Comparison of ENCODE assay signal across 1 cellular context in genomic region chr11:65500262-65501004, GRCh38.
TF ChIP-seq lines count a peak whose summit lies in the region.

No MANE protein-coding gene starts in this region.

TF ChIP-seq in K562, 482 proteins besides CTCF, POLR2A, EP300 and RAD21 (continued from another document and continues in another):
- peak; percentile 83; the same call in 1 of the 2 replicates for TF ChIP-seq REST (CRISPR knock-in tag; IDR thresholded peaks at IDR 0.05; ENCODE audit: low read depth)
- TF ChIP-seq, protein P1, sequence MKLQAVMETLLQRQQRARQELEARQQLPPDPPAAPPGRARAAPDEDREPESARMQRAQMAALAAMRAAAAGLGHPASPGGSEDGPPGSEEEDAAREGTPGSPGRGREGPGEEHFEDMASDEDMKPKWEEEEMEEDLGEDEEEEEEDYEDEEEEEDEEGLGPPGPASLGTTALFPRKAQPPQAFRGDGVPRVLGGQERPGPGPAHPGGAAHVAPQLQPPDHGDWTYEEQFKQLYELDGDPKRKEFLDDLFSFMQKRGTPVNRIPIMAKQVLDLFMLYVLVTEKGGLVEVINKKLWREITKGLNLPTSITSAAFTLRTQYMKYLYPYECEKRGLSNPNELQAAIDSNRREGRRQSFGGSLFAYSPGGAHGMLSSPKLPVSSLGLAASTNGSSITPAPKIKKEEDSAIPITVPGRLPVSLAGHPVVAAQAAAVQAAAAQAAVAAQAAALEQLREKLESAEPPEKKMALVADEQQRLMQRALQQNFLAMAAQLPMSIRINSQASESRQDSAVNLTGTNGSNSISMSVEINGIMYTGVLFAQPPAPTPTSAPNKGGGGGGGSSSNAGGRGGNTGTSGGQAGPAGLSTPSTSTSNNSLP (IDR thresholded peaks at IDR 0.05; ENCODE audit: borderline replicate concordance, low read depth, low read length): no peak
- 0 out of 2 replicates have a peak, but pooled peaks have one; percentile 36 for TF ChIP-seq STAG1 (CRISPR knock-in tag; IDR thresholded peaks at IDR 0.05; ENCODE audit: borderline replicate concordance)
- no peak for TF ChIP-seq POLR2H (tag; IDR thresholded peaks at IDR 0.05; ENCODE audit: low read depth)
- TF ChIP-seq NR2F6 (CRISPR knock-in tag; IDR thresholded peaks at IDR 0.05): peak; percentile 66; the same call in 1 of the 2 replicates
- no peak for TF ChIP-seq KDM2B (CRISPR knock-in tag; IDR thresholded peaks at IDR 0.05)
- TF ChIP-seq HINFP (tag; conservative IDR thresholded peaks at IDR 0.05; ENCODE audit: low read depth): no peak
- 0 out of 2 replicates have a peak, but pooled peaks have one; percentile 64 for TF ChIP-seq ETV5 (CRISPR knock-in tag; IDR thresholded peaks at IDR 0.05; ENCODE audit: low read depth)
- peak; percentile 100 for TF ChIP-seq LARP7 (IDR thresholded peaks at IDR 0.05)
- 0 out of 2 replicates have a peak, but pooled peaks have one; percentile 20 for TF ChIP-seq ZNF644 (tag; IDR thresholded peaks at IDR 0.05; ENCODE audit: low read depth)
- no peak for TF ChIP-seq TAL1 (IDR thresholded peaks at IDR 0.05)
- peak; percentile 5; the same call in 1 of the 2 replicates for TF ChIP-seq ZNF780A (CRISPR knock-in tag; IDR thresholded peaks at IDR 0.05)
- 0 out of 2 replicates have a peak, but pooled peaks have one; percentile 47 for TF ChIP-seq ZNF324 (CRISPR knock-in tag; IDR thresholded peaks at IDR 0.05)
- no peak for TF ChIP-seq RB1 (IDR thresholded peaks at IDR 0.05; ENCODE audit: low read depth)
- TF ChIP-seq SREBF1 (IDR thresholded peaks at IDR 0.05; ENCODE audit: borderline replicate concordance, low read depth, low read length): no peak
- 0 out of 2 replicates have a peak, but pooled peaks have one; percentile 77 for TF ChIP-seq TGIF2 (CRISPR knock-in tag; IDR thresholded peaks at IDR 0.05)
- TF ChIP-seq ATF6 (CRISPR knock-in tag; IDR thresholded peaks at IDR 0.05): no peak
- TF ChIP-seq SETDB1 (IDR thresholded peaks at IDR 0.05; ENCODE audit: low read length): no peak
- peak; percentile 99 for TF ChIP-seq SUPT5H (IDR thresholded peaks at IDR 0.05)
- TF ChIP-seq SIN3A (IDR thresholded peaks at IDR 0.05; ENCODE audit: borderline replicate concordance in 2 of 2, control insufficient read depth in 1 of 2, low read depth in 2 of 2, low read length in 2 of 2): no peak; a peak in 1 of 4 replicates
- no peak for TF ChIP-seq GATAD2A (IDR thresholded peaks at IDR 0.05)
- TF ChIP-seq ARID1B (IDR thresholded peaks at IDR 0.05): no peak
- TF ChIP-seq TEAD1 (CRISPR knock-in tag; IDR thresholded peaks at IDR 0.05): peak in 1 of 2 experiments; percentile 73; a peak in 2 of 4 replicates
- TF ChIP-seq ZNF764 (CRISPR knock-in tag; IDR thresholded peaks at IDR 0.05; ENCODE audit: low read depth): 0 out of 2 replicates have a peak, but pooled peaks have one; percentile 37
- TF ChIP-seq ZNF830 (CRISPR knock-in tag; IDR thresholded peaks at IDR 0.05): peak; percentile 87; the same call in 1 of the 2 replicates
- no peak for TF ChIP-seq ZNF12 (CRISPR knock-in tag; IDR thresholded peaks at IDR 0.05)
- TF ChIP-seq SLC30A9 (CRISPR knock-in tag; IDR thresholded peaks at IDR 0.05): no peak
- peak; percentile 71; the same call in 1 of the 2 replicates for TF ChIP-seq LCOR (CRISPR knock-in tag; IDR thresholded peaks at IDR 0.05)
- TF ChIP-seq SMARCC2 (IDR thresholded peaks at IDR 0.05; ENCODE audit: low read depth): no peak
- TF ChIP-seq HMG20A (CRISPR knock-in tag; conservative IDR thresholded peaks at IDR 0.05): no peak
- TF ChIP-seq ZNF140 (CRISPR knock-in tag; IDR thresholded peaks at IDR 0.05): no peak
- TF ChIP-seq, protein P2, sequence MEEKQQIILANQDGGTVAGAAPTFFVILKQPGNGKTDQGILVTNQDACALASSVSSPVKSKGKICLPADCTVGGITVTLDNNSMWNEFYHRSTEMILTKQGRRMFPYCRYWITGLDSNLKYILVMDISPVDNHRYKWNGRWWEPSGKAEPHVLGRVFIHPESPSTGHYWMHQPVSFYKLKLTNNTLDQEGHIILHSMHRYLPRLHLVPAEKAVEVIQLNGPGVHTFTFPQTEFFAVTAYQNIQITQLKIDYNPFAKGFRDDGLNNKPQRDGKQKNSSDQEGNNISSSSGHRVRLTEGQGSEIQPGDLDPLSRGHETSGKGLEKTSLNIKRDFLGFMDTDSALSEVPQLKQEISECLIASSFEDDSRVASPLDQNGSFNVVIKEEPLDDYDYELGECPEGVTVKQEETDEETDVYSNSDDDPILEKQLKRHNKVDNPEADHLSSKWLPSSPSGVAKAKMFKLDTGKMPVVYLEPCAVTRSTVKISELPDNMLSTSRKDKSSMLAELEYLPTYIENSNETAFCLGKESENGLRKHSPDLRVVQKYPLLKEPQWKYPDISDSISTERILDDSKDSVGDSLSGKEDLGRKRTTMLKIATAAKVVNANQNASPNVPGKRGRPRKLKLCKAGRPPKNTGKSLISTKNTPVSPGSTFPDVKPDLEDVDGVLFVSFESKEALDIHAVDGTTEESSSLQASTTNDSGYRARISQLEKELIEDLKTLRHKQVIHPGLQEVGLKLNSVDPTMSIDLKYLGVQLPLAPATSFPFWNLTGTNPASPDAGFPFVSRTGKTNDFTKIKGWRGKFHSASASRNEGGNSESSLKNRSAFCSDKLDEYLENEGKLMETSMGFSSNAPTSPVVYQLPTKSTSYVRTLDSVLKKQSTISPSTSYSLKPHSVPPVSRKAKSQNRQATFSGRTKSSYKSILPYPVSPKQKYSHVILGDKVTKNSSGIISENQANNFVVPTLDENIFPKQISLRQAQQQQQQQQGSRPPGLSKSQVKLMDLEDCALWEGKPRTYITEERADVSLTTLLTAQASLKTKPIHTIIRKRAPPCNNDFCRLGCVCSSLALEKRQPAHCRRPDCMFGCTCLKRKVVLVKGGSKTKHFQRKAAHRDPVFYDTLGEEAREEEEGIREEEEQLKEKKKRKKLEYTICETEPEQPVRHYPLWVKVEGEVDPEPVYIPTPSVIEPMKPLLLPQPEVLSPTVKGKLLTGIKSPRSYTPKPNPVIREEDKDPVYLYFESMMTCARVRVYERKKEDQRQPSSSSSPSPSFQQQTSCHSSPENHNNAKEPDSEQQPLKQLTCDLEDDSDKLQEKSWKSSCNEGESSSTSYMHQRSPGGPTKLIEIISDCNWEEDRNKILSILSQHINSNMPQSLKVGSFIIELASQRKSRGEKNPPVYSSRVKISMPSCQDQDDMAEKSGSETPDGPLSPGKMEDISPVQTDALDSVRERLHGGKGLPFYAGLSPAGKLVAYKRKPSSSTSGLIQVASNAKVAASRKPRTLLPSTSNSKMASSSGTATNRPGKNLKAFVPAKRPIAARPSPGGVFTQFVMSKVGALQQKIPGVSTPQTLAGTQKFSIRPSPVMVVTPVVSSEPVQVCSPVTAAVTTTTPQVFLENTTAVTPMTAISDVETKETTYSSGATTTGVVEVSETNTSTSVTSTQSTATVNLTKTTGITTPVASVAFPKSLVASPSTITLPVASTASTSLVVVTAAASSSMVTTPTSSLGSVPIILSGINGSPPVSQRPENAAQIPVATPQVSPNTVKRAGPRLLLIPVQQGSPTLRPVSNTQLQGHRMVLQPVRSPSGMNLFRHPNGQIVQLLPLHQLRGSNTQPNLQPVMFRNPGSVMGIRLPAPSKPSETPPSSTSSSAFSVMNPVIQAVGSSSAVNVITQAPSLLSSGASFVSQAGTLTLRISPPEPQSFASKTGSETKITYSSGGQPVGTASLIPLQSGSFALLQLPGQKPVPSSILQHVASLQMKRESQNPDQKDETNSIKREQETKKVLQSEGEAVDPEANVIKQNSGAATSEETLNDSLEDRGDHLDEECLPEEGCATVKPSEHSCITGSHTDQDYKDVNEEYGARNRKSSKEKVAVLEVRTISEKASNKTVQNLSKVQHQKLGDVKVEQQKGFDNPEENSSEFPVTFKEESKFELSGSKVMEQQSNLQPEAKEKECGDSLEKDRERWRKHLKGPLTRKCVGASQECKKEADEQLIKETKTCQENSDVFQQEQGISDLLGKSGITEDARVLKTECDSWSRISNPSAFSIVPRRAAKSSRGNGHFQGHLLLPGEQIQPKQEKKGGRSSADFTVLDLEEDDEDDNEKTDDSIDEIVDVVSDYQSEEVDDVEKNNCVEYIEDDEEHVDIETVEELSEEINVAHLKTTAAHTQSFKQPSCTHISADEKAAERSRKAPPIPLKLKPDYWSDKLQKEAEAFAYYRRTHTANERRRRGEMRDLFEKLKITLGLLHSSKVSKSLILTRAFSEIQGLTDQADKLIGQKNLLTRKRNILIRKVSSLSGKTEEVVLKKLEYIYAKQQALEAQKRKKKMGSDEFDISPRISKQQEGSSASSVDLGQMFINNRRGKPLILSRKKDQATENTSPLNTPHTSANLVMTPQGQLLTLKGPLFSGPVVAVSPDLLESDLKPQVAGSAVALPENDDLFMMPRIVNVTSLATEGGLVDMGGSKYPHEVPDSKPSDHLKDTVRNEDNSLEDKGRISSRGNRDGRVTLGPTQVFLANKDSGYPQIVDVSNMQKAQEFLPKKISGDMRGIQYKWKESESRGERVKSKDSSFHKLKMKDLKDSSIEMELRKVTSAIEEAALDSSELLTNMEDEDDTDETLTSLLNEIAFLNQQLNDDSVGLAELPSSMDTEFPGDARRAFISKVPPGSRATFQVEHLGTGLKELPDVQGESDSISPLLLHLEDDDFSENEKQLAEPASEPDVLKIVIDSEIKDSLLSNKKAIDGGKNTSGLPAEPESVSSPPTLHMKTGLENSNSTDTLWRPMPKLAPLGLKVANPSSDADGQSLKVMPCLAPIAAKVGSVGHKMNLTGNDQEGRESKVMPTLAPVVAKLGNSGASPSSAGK (IDR thresholded peaks at IDR 0.05): no peak
- TF ChIP-seq, protein P3, sequence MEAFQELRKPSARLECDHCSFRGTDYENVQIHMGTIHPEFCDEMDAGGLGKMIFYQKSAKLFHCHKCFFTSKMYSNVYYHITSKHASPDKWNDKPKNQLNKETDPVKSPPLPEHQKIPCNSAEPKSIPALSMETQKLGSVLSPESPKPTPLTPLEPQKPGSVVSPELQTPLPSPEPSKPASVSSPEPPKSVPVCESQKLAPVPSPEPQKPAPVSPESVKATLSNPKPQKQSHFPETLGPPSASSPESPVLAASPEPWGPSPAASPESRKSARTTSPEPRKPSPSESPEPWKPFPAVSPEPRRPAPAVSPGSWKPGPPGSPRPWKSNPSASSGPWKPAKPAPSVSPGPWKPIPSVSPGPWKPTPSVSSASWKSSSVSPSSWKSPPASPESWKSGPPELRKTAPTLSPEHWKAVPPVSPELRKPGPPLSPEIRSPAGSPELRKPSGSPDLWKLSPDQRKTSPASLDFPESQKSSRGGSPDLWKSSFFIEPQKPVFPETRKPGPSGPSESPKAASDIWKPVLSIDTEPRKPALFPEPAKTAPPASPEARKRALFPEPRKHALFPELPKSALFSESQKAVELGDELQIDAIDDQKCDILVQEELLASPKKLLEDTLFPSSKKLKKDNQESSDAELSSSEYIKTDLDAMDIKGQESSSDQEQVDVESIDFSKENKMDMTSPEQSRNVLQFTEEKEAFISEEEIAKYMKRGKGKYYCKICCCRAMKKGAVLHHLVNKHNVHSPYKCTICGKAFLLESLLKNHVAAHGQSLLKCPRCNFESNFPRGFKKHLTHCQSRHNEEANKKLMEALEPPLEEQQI (IDR thresholded peaks at IDR 0.05): no peak
- TF ChIP-seq MAFK (IDR thresholded peaks at IDR 0.05; ENCODE audit: low read length): no peak
- peak; percentile 98 for TF ChIP-seq POLR2AphosphoS5 (IDR thresholded peaks at IDR 0.05; ENCODE audit: control insufficient read depth, insufficient read depth, low read depth, low read length)
- TF ChIP-seq ZNF766 (CRISPR knock-in tag; conservative IDR thresholded peaks at IDR 0.05): no peak
- no peak for TF ChIP-seq BHLHE40 (IDR thresholded peaks at IDR 0.05; ENCODE audit: low read length)
- peak; percentile 13 for TF ChIP-seq MEIS2 (IDR thresholded peaks at IDR 0.05; ENCODE audit: partially characterized antibody)
- TF ChIP-seq JUN (IDR thresholded peaks at IDR 0.05; ENCODE audit: borderline replicate concordance, low read depth, low read length): no peak
- TF ChIP-seq JUN (CRISPR knock-in tag; IDR thresholded peaks at IDR 0.05; ENCODE audit: borderline replicate concordance): no peak
- TF ChIP-seq ZNF584 (CRISPR knock-in tag; IDR thresholded peaks at IDR 0.05; ENCODE audit: low read depth): no peak
